ENCODE assay signal across 16 cellular contexts in genomic region chr1:246836647-246837046, GRCh38.
DNase-seq lines count a peak whose midpoint lies in the region; ATAC-seq and TF ChIP-seq lines count a peak whose summit lies in the region.
"Had no signal": no experiment of that assay in that cellular context is flagged by ENCODE, and none has a peak within 500 bp of the region (broad histone marks: within the 10 kb centered on the region; RNA-seq: fewer than 3 reads in every experiment).

No MANE protein-coding gene starts in this region.

- H3K4me2 ChIP-seq in SK-N-SH, result no peak overlapping the region
- H3K4me2 ChIP-seq in PC-9, result no peak overlapping the region

- H3F3A ChIP-seq in SK-N-SH (replicated peaks; ENCODE audit: insufficient read depth) (peaks cover 21% of the 10 kb centered on the region), PC-9 (ENCODE audit: insufficient read depth, low read depth) (0 out of 2 replicates have a peak, but pooled peaks cover 3% of the 10 kb centered on the region)

- TF ChIP-seq RAD21 in SK-N-SH (IDR thresholded peaks at IDR 0.05; ENCODE audit: low read length), result no peak

- H3K27ac ChIP-seq in SK-N-SH (ENCODE audit: low read depth in 2 of 2, low read length in 1 of 2) (no peak overlapping the region), PC-9 (no peak overlapping the region)
- H3K27ac ChIP-seq: SJCRH30 had no signal

- H4K20me1 ChIP-seq in SK-N-SH (ENCODE audit: insufficient read depth) (no peaks in the 10 kb centered on the region), PC-9 (ENCODE audit: insufficient read depth) (no peaks in the 10 kb centered on the region)

- no peaks in the 10 kb centered on the region for H3K27me3 ChIP-seq in SK-N-SH (ENCODE audit: insufficient read depth)
- no peaks in the 10 kb centered on the region for H3K27me3 ChIP-seq in PC-9 (ENCODE audit: insufficient read depth, low read depth)
- H3K27me3 ChIP-seq: BE2C, SJCRH30 had no signal

- peaks cover 22 to 24% of the 10 kb centered on the region in 2 experiments for H3K36me3 ChIP-seq in SK-N-SH (replicated peaks in 1 of 2; ENCODE audit: control insufficient read depth in 1 of 2, insufficient read depth in 2 of 2, low read length in 1 of 2)
- H3K36me3 ChIP-seq in PC-9 (ENCODE audit: low read depth), result 0 out of 2 replicates have a peak, but pooled peaks cover 9% of the 10 kb centered on the region

- no peaks in the 10 kb centered on the region; a peak in 1 of 4 replicates for H3K4me1 ChIP-seq in SK-N-SH (ENCODE audit: control insufficient read depth in 1 of 2, insufficient read depth in 2 of 2, low read depth in 1 of 2, low read length in 1 of 2)
- H3K4me1 ChIP-seq in PC-9 (replicated peaks; ENCODE audit: insufficient read depth), result no peaks in the 10 kb centered on the region
- H3K4me1 ChIP-seq: BE2C, SJCRH30 had no signal

- H3K9me2 ChIP-seq in SK-N-SH (no peaks in the 10 kb centered on the region), PC-9 (ENCODE audit: insufficient read depth) (no peaks in the 10 kb centered on the region)

- H3K4me3 ChIP-seq in SK-N-SH (ENCODE audit: low read depth in 2 of 2, low read length in 1 of 2), result no peak overlapping the region
- H3K4me3 ChIP-seq in NB4 (ENCODE audit: low read depth, low read length), result no peak overlapping the region
- no peak overlapping the region for H3K4me3 ChIP-seq in PC-9
- H3K4me3 ChIP-seq: SJCRH30 had no signal

- H3K9ac ChIP-seq in SK-N-SH, result no peak overlapping the region

- no peaks in the 10 kb centered on the region for H3K27me3 Mint-ChIP-seq in chondrocyte (ENCODE audit: low read depth)

- DNase-seq in SK-N-SH (no peak), NB4 (ENCODE audit: low read depth) (peak; percentile 15), chondrocyte (ENCODE audit: low spot score) (no peak), glomerular visceral epithelial cell (ENCODE audit: extremely low spot score) (peak; percentile 3), SIG-M5 (lab: John Stamatoyannopoulos, UW) (no peak), PC-9 (no peak)
- DNase-seq: CD4-positive, alpha-beta memory T cell; NCI-H146; NCI-H2107; NCI-H748 treated with DMSO at 0.1 percent for 48 hours; RPMI8226; T-helper 1 cell had no signal

- H3K4me1 Mint-ChIP-seq in chondrocyte (ENCODE audit: low read depth), result peaks cover 14% of the 10 kb centered on the region

- no peak for TF ChIP-seq EP300 in SK-N-SH (IDR thresholded peaks at IDR 0.05; ENCODE audit: borderline replicate concordance in 1 of 2, low read depth in 1 of 2, low read length in 1 of 2)

- CTCF ChIA-PET in SK-N-SH (lab: Yijun Ruan, JAX), result interaction anchor here (1.1 kb wide), 1 partner anchor 63 kb away, joined by 3 read pairs; no protein-coding TSS in a partner anchor
- CTCF ChIA-PET in PC-9 (lab: Charles Lee), result no interaction called here

- no peak for TF ChIP-seq CTCF in SK-N-SH (IDR thresholded peaks at IDR 0.05)
- TF ChIP-seq CTCF in NB4 (IDR thresholded peaks at IDR 0.05; ENCODE audit: low read depth, low read length), result no peak
- no peak for TF ChIP-seq CTCF in chondrocyte (IDR thresholded peaks at IDR 0.05)
- TF ChIP-seq CTCF in PC-9 (conservative IDR thresholded peaks at IDR 0.05), result no peak

- peak overlapping the region; percentile 4 for H3K27ac Mint-ChIP-seq in chondrocyte (ENCODE audit: unreplicated experiment)

- intact Hi-C loops in PC-9 (cut with micrococcal nuclease; ENCODE audit: unreplicated experiment), result no loop called here

- POLR2A ChIA-PET in SK-N-SH (lab: Yijun Ruan, JAX), result interaction anchor here (0.7 kb wide), 1 partner anchor 824 kb away, joined by 3 read pairs; no protein-coding TSS in a partner anchor
- POLR2A ChIA-PET in PC-9 (lab: Charles Lee; ENCODE audit: unreplicated experiment), result no interaction called here

- no peak for TF ChIP-seq POLR2A in NB4 (IDR thresholded peaks at IDR 0.05; ENCODE audit: extremely low read depth, insufficient read length)

- BruUV-seq in PC-9 (replicated peaks; lab: Mats Ljungman, UMichigan), result no TSS peak

- peaks cover 6% of the 10 kb centered on the region for H3K36me3 Mint-ChIP-seq in chondrocyte (ENCODE audit: low read depth)

- WGBS in SK-N-SH (ENCODE audit: low lambda C conversion rate), result 54% methylated on average over 2 of the region's 2 CpGs

- H3K4me3 Mint-ChIP-seq in chondrocyte (ENCODE audit: unreplicated experiment), result no peak overlapping the region
- H3K4me3 Mint-ChIP-seq: CD4-positive, alpha-beta memory T cell had no signal

- no peak overlapping the region for H2AFZ ChIP-seq in SK-N-SH (ENCODE audit: low read depth)
- no peak overlapping the region for H2AFZ ChIP-seq in PC-9

- H3K79me2 ChIP-seq in SK-N-SH (ENCODE audit: insufficient read depth) (no peaks in the 10 kb centered on the region), PC-9 (ENCODE audit: low read depth) (no peaks in the 10 kb centered on the region)

- H3K9me3 ChIP-seq in SK-N-SH (no peaks in the 10 kb centered on the region), PC-9 (ENCODE audit: insufficient read depth, low read depth) (no peaks in the 10 kb centered on the region)
- H3K9me3 ChIP-seq: BE2C, SJCRH30 had no signal

- H3K9me3 Mint-ChIP-seq in chondrocyte (ENCODE audit: low read depth), result no peaks in the 10 kb centered on the region
- H3K9me3 Mint-ChIP-seq: CD4-positive, alpha-beta memory T cell had no signal

- ATAC-seq in SK-N-SH treated with all-trans-retinoic acid at 6 μM for 48 hours (peak; percentile 30; the same call in 2 of the 3 replicates), GM21737 (IDR thresholded peaks at IDR 0.05; ENCODE audit: unreplicated experiment) (no peak)

TF ChIP-seq in SK-N-SH treated with all-trans-retinoic acid at 6 μM for 48 hours, 23 proteins besides CTCF, POLR2A, EP300 and RAD21 (continues in another document):
- TF ChIP-seq PPARA (CRISPR knock-in tag; IDR thresholded peaks at IDR 0.05; ENCODE audit: borderline replicate concordance), result no peak
- no peak for TF ChIP-seq CSRNP3 (CRISPR knock-in tag; IDR thresholded peaks at IDR 0.05)
- TF ChIP-seq ARNTL (CRISPR knock-in tag; IDR thresholded peaks at IDR 0.05; ENCODE audit: borderline replicate concordance, low read depth), result no peak

TF ChIP-seq in SK-N-SH, 30 proteins besides CTCF, POLR2A, EP300 and RAD21 (continues in another document):
- no peak for TF ChIP-seq USF1 (IDR thresholded peaks at IDR 0.05; ENCODE audit: borderline replicate concordance, low read depth)
- TF ChIP-seq NRF1 (IDR thresholded peaks at IDR 0.05; ENCODE audit: low read depth, low read length), result no peak
- no peak for TF ChIP-seq TCF12 (IDR thresholded peaks at IDR 0.05)
- no peak for TF ChIP-seq RCOR1 (IDR thresholded peaks at IDR 0.05; ENCODE audit: low read length)
- no peak for TF ChIP-seq MAX (IDR thresholded peaks at IDR 0.05; ENCODE audit: low read depth)
- TF ChIP-seq MXI1 (IDR thresholded peaks at IDR 0.05; ENCODE audit: low read depth, low read length), result no peak
- TF ChIP-seq IRF3 (IDR thresholded peaks at IDR 0.05; ENCODE audit: low read depth, low read length), result no peak
- no peak for TF ChIP-seq SMC3 (IDR thresholded peaks at IDR 0.05; ENCODE audit: low read depth, low read length)
- TF ChIP-seq SIN3A (IDR thresholded peaks at IDR 0.05; ENCODE audit: borderline replicate concordance, low read depth, low read length), result no peak
- no peak for TF ChIP-seq FOSL2 (IDR thresholded peaks at IDR 0.05; ENCODE audit: borderline replicate concordance, low read depth)
- no peak for TF ChIP-seq RFX5 (IDR thresholded peaks at IDR 0.05; ENCODE audit: low read length)
- TF ChIP-seq PBX3 (IDR thresholded peaks at IDR 0.05), result no peak
- TF ChIP-seq EZH2phosphoT487 (IDR thresholded peaks at IDR 0.05; ENCODE audit: borderline replicate concordance, low read depth), result no peak
- no peak for TF ChIP-seq ZBTB33 (IDR thresholded peaks at IDR 0.05; ENCODE audit: borderline replicate concordance, low read depth)

Comparison
In these comparisons a context has a peak if more than half of its experiments do, and no peak if none do; other contexts are left out.
1. DNase-seq: peak in NB4 (single experiment) and glomerular visceral epithelial cell (single experiment); none in SK-N-SH (single experiment), chondrocyte (single experiment), SIG-M5 (single experiment) and PC-9 (0 of 2).